Comparison of ENCODE assay signal across 7 cellular contexts in the genomic region with DNA sequence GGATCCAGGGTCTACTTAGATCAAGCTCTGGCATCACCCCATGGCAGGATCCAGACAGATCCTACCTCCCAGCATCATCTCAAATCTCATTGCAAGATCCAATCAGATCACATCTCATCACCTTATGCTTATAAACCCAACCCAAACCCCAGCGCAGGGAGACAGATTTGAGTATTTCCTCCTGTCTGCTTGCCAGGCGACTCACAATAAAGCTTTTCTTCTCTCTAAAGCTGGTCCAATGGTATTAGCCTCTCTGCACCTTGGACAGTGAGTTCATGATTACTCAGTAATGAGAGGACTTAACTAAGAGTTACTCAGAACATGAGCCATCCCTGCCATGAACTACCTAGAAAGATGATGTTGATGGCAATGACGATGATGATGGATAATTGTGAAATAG.
DNase-seq lines count a peak whose midpoint lies in the region; FAIRE-seq and TF ChIP-seq lines count a peak whose summit lies in the region.
"Not testable (repeated sequence)": the region's sequence is repeated elsewhere in the genome, so short reads cannot be mapped to it uniquely, and the experiment has no call there.

No MANE protein-coding gene starts in this region.

- not testable (repeated sequence) for FAIRE-seq in bronchial epithelial cell (lab: Jason Lieb, UNC)

- H2AFZ ChIP-seq in GM23248: not testable (repeated sequence)

- DNase-seq in AG09309 (ENCODE audit: low read depth) (peak; percentile 0), GM23248 (peak; percentile 54), M059J (ENCODE audit: low read depth) (peak; percentile 2), SK-MEL-5 (ENCODE audit: low read depth, low spot score) (peak; percentile 5), bronchial epithelial cell (ENCODE audit: low read depth) (peak; percentile 62), fibroblast of the aortic adventitia (ENCODE audit: low read depth) (peak; percentile 1), kidney tubule cell (ENCODE audit: low spot score) (peak; percentile 55)

- 28 to 33% methylated on average over 3 of the region's 3 CpGs for WGBS in GM23248 (ENCODE audit: low coverage in 1 of 2, low lambda C conversion rate in 2 of 2, missing lambda C conversion rate in 2 of 2), 2 experiments

- H3K9me2 ChIP-seq in GM23248 (ENCODE audit: insufficient read depth): not testable (repeated sequence)

- TF ChIP-seq CTCF in AG09309 (IDR thresholded peaks at IDR 0.05; ENCODE audit: control insufficient read depth, insufficient read depth, low read depth, low read length, missing control alignments); bronchial epithelial cell (IDR thresholded peaks at IDR 0.05; ENCODE audit: insufficient read depth, low read length, severe bottlenecking); fibroblast of the aortic adventitia (IDR thresholded peaks at IDR 0.05; ENCODE audit: insufficient read depth, low read length): not testable (repeated sequence)

- H3K79me2 ChIP-seq in GM23248 (ENCODE audit: insufficient read depth): not testable (repeated sequence)

- H3K4me3 ChIP-seq in AG09309 (ENCODE audit: control insufficient read depth, low read depth, low read length); GM23248; bronchial epithelial cell (ENCODE audit: low read depth, low read length); fibroblast of the aortic adventitia (ENCODE audit: low read depth, low read length): not testable (repeated sequence)

- H3K27me3 ChIP-seq in GM23248 (replicated peaks; ENCODE audit: insufficient read depth); bronchial epithelial cell (ENCODE audit: control insufficient read depth, insufficient read depth, low read length): not testable (repeated sequence)

- H3K36me3 ChIP-seq in GM23248 (ENCODE audit: low read depth); bronchial epithelial cell (ENCODE audit: control insufficient read depth, insufficient read depth, low read length): not testable (repeated sequence)

- not testable (repeated sequence) for H4K20me1 ChIP-seq in GM23248 (ENCODE audit: insufficient read depth)

- not testable (repeated sequence) for H3F3A ChIP-seq in GM23248 (ENCODE audit: insufficient read depth)

- H3K27ac ChIP-seq in GM23248: not testable (repeated sequence)

- not testable (repeated sequence) for H3K9ac ChIP-seq in GM23248

- H3K4me2 ChIP-seq in GM23248 (ENCODE audit: unreplicated experiment): not testable (repeated sequence)

- in situ Hi-C loops in GM23248 (cut with MboI); SK-MEL-5 (cut with HindIII; ENCODE audit: low pct_unique_long_range_greater_than_20kb, low sequenced_read_pairs): not testable (repeated sequence)

- not testable (repeated sequence) for H3K4me1 ChIP-seq in GM23248 (ENCODE audit: insufficient read depth)

- not testable (repeated sequence) for H3K9me3 ChIP-seq in GM23248 (ENCODE audit: low read depth)

Comparison
In these comparisons a context has a peak if more than half of its experiments do, and no peak if none do; other contexts are left out.
1. DNase-seq: peak in every context shown above with its lines; median percentile 62 in bronchial epithelial cell; 55 in kidney tubule cell; 54 in GM23248; 5 in SK-MEL-5; 2 in M059J; 1 in fibroblast of the aortic adventitia; 0 in AG09309.